1 cellular context compared by ENCODE assay signal in genomic region chr3:52231502-52232278, GRCh38.
A peak's percentile ranks its signal among the peaks of the same experiment; 100 is the strongest.
TF ChIP-seq lines count a peak whose summit lies in the region.

No MANE protein-coding gene starts in this region.

TF ChIP-seq in endothelial cell of umbilical vein, 7 proteins besides CTCF, POLR2A, EP300 and RAD21:
- TF ChIP-seq FOS (IDR thresholded peaks at IDR 0.05; ENCODE audit: borderline replicate concordance, insufficient read depth, low read length) (no peak), MYC (IDR thresholded peaks at IDR 0.05; ENCODE audit: low read depth, low read length) (no peak), POLR2AphosphoS5 (IDR thresholded peaks at IDR 0.05; ENCODE audit: insufficient read depth, low read depth, low read length) (peak; percentile 54), EZH2 (IDR thresholded peaks at IDR 0.05; ENCODE audit: borderline replicate concordance, low read depth, low read length, severe bottlenecking) (no peak), GATA2 (IDR thresholded peaks at IDR 0.05; ENCODE audit: insufficient read depth, insufficient read length, low read depth, low read length) (no peak)
- TF ChIP-seq, protein P1, sequence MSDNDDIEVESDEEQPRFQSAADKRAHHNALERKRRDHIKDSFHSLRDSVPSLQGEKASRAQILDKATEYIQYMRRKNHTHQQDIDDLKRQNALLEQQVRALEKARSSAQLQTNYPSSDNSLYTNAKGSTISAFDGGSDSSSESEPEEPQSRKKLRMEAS (IDR thresholded peaks at IDR 0.05; ENCODE audit: insufficient read depth, insufficient read length), result no peak
